ENCODE assay signal across 1 cellular context in the genomic region with DNA sequence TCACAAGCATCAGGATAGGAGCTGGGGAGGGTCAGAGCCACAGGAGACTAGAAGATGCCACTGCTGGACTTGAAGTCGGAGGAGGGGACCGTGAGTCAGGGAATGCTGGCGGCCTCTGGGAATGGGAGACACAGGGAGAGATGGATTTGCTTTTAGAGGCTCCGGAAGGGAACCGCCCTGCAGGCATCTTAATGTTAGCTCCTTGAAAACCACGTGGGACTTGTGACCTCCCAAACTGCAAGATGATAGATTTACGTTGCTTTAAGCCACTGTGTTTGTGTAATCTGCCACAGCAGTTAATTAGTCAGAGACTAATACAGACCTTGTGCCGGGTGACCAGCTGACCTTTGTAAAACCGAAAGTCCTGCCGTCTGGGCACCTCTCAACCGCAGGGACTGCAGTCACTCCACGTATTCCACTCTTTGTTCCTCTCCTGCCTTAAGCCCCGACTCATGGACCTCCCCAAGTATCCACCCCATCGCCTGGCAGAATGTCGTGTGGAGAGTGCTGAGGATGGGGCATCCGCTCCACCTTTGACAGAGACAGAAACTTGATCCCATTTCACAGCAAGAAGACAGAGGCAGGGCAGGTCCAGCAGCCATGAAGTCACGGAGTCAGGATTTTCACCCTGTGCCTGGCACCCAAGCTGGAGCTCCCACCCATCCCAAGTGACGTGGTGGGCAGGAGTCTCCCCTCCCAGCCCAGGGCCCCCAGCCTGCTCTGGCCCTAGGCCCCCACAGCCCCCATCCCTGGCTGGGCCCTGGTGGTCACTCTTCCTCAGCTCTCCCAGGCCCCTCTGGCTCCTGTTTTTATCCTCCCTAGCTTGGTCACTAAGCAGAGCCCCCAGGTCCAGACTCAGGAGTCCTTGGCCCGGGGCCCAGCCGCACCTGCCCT.
A peak's percentile ranks its signal among the peaks of the same experiment; 100 is the strongest.
TF ChIP-seq lines count a peak whose summit lies in the region.

No MANE protein-coding gene starts in this region.

TF ChIP-seq in K562, 482 proteins besides CTCF, POLR2A, EP300 and RAD21 (continued from another document and continues in another):
- TF ChIP-seq ZNF277 (CRISPR knock-in tag; IDR thresholded peaks at IDR 0.05; ENCODE audit: borderline replicate concordance) (no peak), TBL1XR1 (IDR thresholded peaks at IDR 0.05; ENCODE audit: low read length in 2 of 2) (no peak), L3MBTL2 (IDR thresholded peaks at IDR 0.05) (peak; percentile 22; the same call in 1 of the 2 replicates), ZFP1 (CRISPR knock-in tag; IDR thresholded peaks at IDR 0.05) (no peak), NCOA1 (IDR thresholded peaks at IDR 0.05; ENCODE audit: low read depth) (no peak), TAF1 (IDR thresholded peaks at IDR 0.05; ENCODE audit: control insufficient read depth, extremely low read depth, insufficient read depth, low read length, severe bottlenecking) (no peak), PYGO2 (tag; IDR thresholded peaks at IDR 0.05) (no peak), LEF1 (IDR thresholded peaks at IDR 0.05) (peak; percentile 30; the same call in 1 of the 2 replicates), ZNF830 (CRISPR knock-in tag; IDR thresholded peaks at IDR 0.05) (no peak), RUNX1 (IDR thresholded peaks at IDR 0.05; ENCODE audit: low read depth) (no peak), NCOA2 (IDR thresholded peaks at IDR 0.05; ENCODE audit: partially characterized antibody in 2 of 2) (no peak), RBM14 (IDR thresholded peaks at IDR 0.05; ENCODE audit: borderline replicate concordance, insufficient read depth, low read depth, low read length) (no peak), NCOR1 (IDR thresholded peaks at IDR 0.05) (no peak; the same call in 1 of the 2 replicates), FOXA3 (CRISPR knock-in tag; conservative IDR thresholded peaks at IDR 0.05 in 1 of 2, IDR thresholded peaks at IDR 0.05 in 1 of 2) (no peak), PTTG1 (tag; IDR thresholded peaks at IDR 0.05; ENCODE audit: low read depth) (no peak), KLF16 (IDR thresholded peaks at IDR 0.05) (no peak), ZNF407 (IDR thresholded peaks at IDR 0.05; ENCODE audit: low read depth) (no peak), ZNF561 (CRISPR knock-in tag; conservative IDR thresholded peaks at IDR 0.05) (no peak), SIN3B (IDR thresholded peaks at IDR 0.05; ENCODE audit: low read depth) (no peak), SRSF3 (IDR thresholded peaks at IDR 0.05; ENCODE audit: insufficient read depth, low read length) (no peak), KAT7 (CRISPR knock-in tag; IDR thresholded peaks at IDR 0.05; ENCODE audit: borderline replicate concordance) (no peak), SFPQ (IDR thresholded peaks at IDR 0.05; ENCODE audit: low read depth, low read length) (no peak), SNRNP70 (optimal IDR thresholded peaks at IDR 0.05; ENCODE audit: low read depth, low read length) (no peak), HNRNPK (IDR thresholded peaks at IDR 0.05; ENCODE audit: low read depth, low read length, poor library complexity, severe bottlenecking) (no peak), ZZZ3 (IDR thresholded peaks at IDR 0.05) (no peak), ZNF778 (CRISPR knock-in tag; IDR thresholded peaks at IDR 0.05) (no peak), FOXJ3 (CRISPR knock-in tag; IDR thresholded peaks at IDR 0.05) (no peak), ZNF174 (CRISPR knock-in tag; IDR thresholded peaks at IDR 0.05) (no peak), SETDB1 (IDR thresholded peaks at IDR 0.05; ENCODE audit: low read length) (no peak), XRCC3 (IDR thresholded peaks at IDR 0.05) (no peak), ZC3H11A (IDR thresholded peaks at IDR 0.05; ENCODE audit: low read depth, low read length) (no peak), STAT5A (IDR thresholded peaks at IDR 0.05; ENCODE audit: borderline replicate concordance, low read length) (peak; percentile 21; the same call in 1 of the 2 replicates), SAFB (IDR thresholded peaks at IDR 0.05; ENCODE audit: borderline replicate concordance, low read depth, low read length) (no peak), TEAD2 (tag; IDR thresholded peaks at IDR 0.05) (no peak), ZNF75A (CRISPR knock-in tag; IDR thresholded peaks at IDR 0.05) (no peak), HDAC2 (IDR thresholded peaks at IDR 0.05) (0 out of 2 replicates have a peak, but pooled peaks have one; percentile 27), HLTF (IDR thresholded peaks at IDR 0.05) (no peak)
- TF ChIP-seq, protein P1, sequence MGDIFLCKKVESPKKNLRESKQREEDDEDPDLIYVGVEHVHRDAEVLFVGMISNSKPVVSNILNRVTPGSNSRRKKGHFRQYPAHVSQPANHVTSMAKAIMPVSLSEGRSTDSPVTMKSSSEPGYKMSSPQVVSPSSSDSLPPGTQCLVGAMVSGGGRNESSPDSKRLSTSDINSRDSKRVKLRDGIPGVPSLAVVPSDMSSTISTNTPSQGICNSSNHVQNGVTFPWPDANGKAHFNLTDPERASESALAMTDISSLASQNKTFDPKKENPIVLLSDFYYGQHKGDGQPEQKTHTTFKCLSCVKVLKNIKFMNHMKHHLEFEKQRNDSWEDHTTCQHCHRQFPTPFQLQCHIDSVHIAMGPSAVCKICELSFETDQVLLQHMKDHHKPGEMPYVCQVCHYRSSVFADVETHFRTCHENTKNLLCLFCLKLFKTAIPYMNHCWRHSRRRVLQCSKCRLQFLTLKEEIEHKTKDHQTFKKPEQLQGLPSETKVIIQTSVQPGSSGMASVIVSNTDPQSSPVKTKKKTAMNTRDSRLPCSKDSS (IDR thresholded peaks at IDR 0.05; ENCODE audit: low read depth, partially characterized antibody) = no peak
- TF ChIP-seq, protein P2, sequence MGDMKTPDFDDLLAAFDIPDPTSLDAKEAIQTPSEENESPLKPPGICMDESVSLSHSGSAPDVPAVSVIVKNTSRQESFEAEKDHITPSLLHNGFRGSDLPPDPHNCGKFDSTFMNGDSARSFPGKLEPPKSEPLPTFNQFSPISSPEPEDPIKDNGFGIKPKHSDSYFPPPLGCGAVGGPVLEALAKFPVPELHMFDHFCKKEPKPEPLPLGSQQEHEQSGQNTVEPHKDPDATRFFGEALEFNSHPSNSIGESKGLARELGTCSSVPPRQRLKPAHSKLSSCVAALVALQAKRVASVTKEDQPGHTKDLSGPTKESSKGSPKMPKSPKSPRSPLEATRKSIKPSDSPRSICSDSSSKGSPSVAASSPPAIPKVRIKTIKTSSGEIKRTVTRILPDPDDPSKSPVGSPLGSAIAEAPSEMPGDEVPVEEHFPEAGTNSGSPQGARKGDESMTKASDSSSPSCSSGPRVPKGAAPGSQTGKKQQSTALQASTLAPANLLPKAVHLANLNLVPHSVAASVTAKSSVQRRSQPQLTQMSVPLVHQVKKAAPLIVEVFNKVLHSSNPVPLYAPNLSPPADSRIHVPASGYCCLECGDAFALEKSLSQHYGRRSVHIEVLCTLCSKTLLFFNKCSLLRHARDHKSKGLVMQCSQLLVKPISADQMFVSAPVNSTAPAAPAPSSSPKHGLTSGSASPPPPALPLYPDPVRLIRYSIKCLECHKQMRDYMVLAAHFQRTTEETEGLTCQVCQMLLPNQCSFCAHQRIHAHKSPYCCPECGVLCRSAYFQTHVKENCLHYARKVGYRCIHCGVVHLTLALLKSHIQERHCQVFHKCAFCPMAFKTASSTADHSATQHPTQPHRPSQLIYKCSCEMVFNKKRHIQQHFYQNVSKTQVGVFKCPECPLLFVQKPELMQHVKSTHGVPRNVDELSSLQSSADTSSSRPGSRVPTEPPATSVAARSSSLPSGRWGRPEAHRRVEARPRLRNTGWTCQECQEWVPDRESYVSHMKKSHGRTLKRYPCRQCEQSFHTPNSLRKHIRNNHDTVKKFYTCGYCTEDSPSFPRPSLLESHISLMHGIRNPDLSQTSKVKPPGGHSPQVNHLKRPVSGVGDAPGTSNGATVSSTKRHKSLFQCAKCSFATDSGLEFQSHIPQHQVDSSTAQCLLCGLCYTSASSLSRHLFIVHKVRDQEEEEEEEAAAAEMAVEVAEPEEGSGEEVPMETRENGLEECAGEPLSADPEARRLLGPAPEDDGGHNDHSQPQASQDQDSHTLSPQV (IDR thresholded peaks at IDR 0.05) = no peak
- TF ChIP-seq, protein P3, sequence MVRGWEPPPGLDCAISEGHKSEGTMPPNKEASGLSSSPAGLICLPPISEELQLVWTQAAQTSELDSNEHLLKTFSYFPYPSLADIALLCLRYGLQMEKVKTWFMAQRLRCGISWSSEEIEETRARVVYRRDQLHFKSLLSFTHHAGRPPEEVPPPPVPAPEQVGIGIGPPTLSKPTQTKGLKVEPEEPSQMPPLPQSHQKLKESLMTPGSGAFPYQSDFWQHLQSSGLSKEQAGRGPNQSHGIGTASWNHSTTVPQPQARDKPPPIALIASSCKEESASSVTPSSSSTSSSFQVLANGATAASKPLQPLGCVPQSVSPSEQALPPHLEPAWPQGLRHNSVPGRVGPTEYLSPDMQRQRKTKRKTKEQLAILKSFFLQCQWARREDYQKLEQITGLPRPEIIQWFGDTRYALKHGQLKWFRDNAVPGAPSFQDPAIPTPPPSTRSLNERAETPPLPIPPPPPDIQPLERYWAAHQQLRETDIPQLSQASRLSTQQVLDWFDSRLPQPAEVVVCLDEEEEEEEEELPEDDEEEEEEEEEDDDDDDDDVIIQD (CRISPR knock-in tag; IDR thresholded peaks at IDR 0.05) = no peak
